Comparison of ENCODE assay signal across 10 cellular contexts in the genomic region with DNA sequence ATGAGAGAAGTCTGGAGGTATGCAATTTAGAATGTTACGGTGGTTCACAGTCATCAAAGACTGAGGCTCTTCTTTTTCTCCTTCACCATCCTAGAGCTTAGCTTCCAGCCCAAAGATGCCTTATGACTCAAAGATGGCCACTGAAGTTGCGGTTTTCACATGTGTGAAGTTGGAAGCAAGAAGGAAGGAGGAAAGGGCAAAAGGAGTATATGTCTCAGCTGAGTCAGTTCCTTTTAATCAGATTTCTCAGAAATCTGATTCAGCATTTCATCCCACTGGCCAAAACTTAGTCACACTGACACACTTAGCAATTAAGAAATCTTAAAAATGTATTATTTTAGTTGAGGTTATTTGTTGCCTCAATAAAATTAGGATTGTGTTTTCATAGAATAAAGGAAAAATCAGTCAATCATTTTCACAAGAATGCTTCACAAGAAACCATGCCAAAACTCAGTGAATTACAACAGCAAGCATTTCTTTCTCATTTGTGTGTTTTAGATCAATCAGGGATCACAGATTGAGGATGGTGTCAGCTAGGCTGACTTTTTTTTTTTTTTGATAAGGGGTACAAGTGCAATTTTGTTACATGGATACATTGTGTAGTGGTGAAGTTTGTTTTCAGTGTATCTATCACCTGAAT.
DNase-seq lines count a peak whose midpoint lies in the region; ATAC-seq and TF ChIP-seq lines count a peak whose summit lies in the region.
"Had no signal": no experiment of that assay in that cellular context is flagged by ENCODE, and none has a peak within 500 bp of the region (broad histone marks: within the 10 kb centered on the region; RNA-seq: fewer than 3 reads in every experiment).

No MANE protein-coding gene starts in this region.

- H3K9ac ChIP-seq in HCT116 (ENCODE audit: low read length): no peak overlapping the region

- peak; percentile 89 for DNase-seq in AG09309 (ENCODE audit: low read depth)
- no peak for DNase-seq in HCT116 (ENCODE audit: low read depth, low spot score)
- peak; percentile 51 for DNase-seq in activated CD4-positive, alpha-beta memory T cell treated with anti-CD3 and anti-CD28 coated beads for 36 hours
- peak; percentile 51 for DNase-seq in hepatic stellate cell (ENCODE audit: low spot score)
- no peak for DNase-seq in cerebellar cortex (ENCODE audit: low spot score)
- DNase-seq in type B pancreatic cell (ENCODE audit: extremely low spot score, unreplicated experiment): no peak
- DNase-seq: esophagus squamous epithelium, naive B cell had no signal

- H3K4me2 ChIP-seq in HCT116 (ENCODE audit: low read length): no peak overlapping the region

- no peak overlapping the region for H3K4me3 ChIP-seq in AG09309 (ENCODE audit: control insufficient read depth, low read depth, low read length)
- no peak overlapping the region for H3K4me3 ChIP-seq in HCT116 (replicated peaks in 1 of 2; ENCODE audit: low read depth in 1 of 2, low read length in 2 of 2)
- H3K4me3 ChIP-seq: esophagus squamous epithelium had no signal

- TF ChIP-seq RAD21 in HCT116 (IDR thresholded peaks at IDR 0.05; ENCODE audit: low read depth): no peak

- no peak overlapping the region for H3K27ac ChIP-seq in HCT116 (ENCODE audit: low read depth, low read length)
- H3K27ac ChIP-seq: esophagus squamous epithelium had no signal

- CTCF ChIA-PET in HCT116 (lab: Charles Lee): no interaction called here
- CTCF ChIA-PET in activated CD4-positive, alpha-beta memory T cell treated with anti-CD3 and anti-CD28 coated beads for 36 hours (lab: Charles Lee): no interaction called here

- ATAC-seq in HCT116 (no peak), HG02852 (IDR thresholded peaks at IDR 0.05; ENCODE audit: unreplicated experiment) (no peak), GM18867 (IDR thresholded peaks at IDR 0.05; ENCODE audit: unreplicated experiment) (no peak)

- H3K4me1 ChIP-seq in HCT116 (ENCODE audit: control insufficient read depth in 1 of 2, insufficient read depth in 2 of 2, low read length in 2 of 2): peaks cover 0 to 5% of the 10 kb centered on the region in 2 experiments; a peak in 1 of 4 replicates

- no peak for TF ChIP-seq CTCF in AG09309 (IDR thresholded peaks at IDR 0.05; ENCODE audit: control insufficient read depth, insufficient read depth, low read depth, low read length, missing control alignments)
- TF ChIP-seq CTCF in HCT116 (IDR thresholded peaks at IDR 0.05 in 2 of 3, conservative IDR thresholded peaks at IDR 0.05 in 1 of 3; ENCODE audit: borderline replicate concordance in 1 of 3, insufficient read depth in 1 of 3, low read depth in 2 of 3, low read length in 2 of 3): no peak
- no peak for TF ChIP-seq CTCF in type B pancreatic cell (conservative IDR thresholded peaks at IDR 0.05)

- POLR2A ChIA-PET in HCT116 (lab: Charles Lee): no interaction called here
- POLR2A ChIA-PET in activated CD4-positive, alpha-beta memory T cell treated with anti-CD3 and anti-CD28 coated beads for 36 hours (lab: Charles Lee): interaction anchor here (1.5 kb wide), 1 partner anchor 28 kb away, joined by 6 read pairs; no protein-coding TSS in a partner anchor

- no peaks in the 10 kb centered on the region for H3K27me3 Mint-ChIP-seq in activated CD4-positive, alpha-beta memory T cell treated with anti-CD3 and anti-CD28 coated beads for 36 hours
- H3K27me3 Mint-ChIP-seq in type B pancreatic cell: no peaks in the 10 kb centered on the region
- H3K27me3 Mint-ChIP-seq: naive B cell had no signal

- H3K9me3 Mint-ChIP-seq in activated CD4-positive, alpha-beta memory T cell treated with anti-CD3 and anti-CD28 coated beads for 36 hours: peaks cover 14% of the 10 kb centered on the region
- peaks cover 17% of the 10 kb centered on the region for H3K9me3 Mint-ChIP-seq in type B pancreatic cell

- no peak overlapping the region for H3K27ac Mint-ChIP-seq in activated CD4-positive, alpha-beta memory T cell treated with anti-CD3 and anti-CD28 coated beads for 36 hours
- no peak overlapping the region for H3K27ac Mint-ChIP-seq in type B pancreatic cell
- H3K27ac Mint-ChIP-seq: naive B cell had no signal

- H2AFZ ChIP-seq in HCT116 (ENCODE audit: low read depth, low read length, poor library complexity, severe bottlenecking): peak overlapping the region; percentile 45

- no peaks in the 10 kb centered on the region for H4K20me1 ChIP-seq in HCT116 (ENCODE audit: insufficient read depth)

- H3K4me3 Mint-ChIP-seq in activated CD4-positive, alpha-beta memory T cell treated with anti-CD3 and anti-CD28 coated beads for 36 hours: no peak overlapping the region
- no peak overlapping the region for H3K4me3 Mint-ChIP-seq in type B pancreatic cell
- H3K4me3 Mint-ChIP-seq: naive B cell had no signal

- no peaks in the 10 kb centered on the region for H3K9me3 ChIP-seq in HCT116 (ENCODE audit: control insufficient read depth in 1 of 2, insufficient read depth in 1 of 2, low read depth in 1 of 2, low read length in 2 of 2)
- H3K9me3 ChIP-seq: esophagus squamous epithelium had no signal

- H3K4me1 Mint-ChIP-seq in activated CD4-positive, alpha-beta memory T cell treated with anti-CD3 and anti-CD28 coated beads for 36 hours (ENCODE audit: low read depth): peaks cover 37% of the 10 kb centered on the region
- H3K4me1 Mint-ChIP-seq in type B pancreatic cell (ENCODE audit: unreplicated experiment): peaks cover 14% of the 10 kb centered on the region
- H3K4me1 Mint-ChIP-seq: naive B cell had no signal

- peaks cover 7% of the 10 kb centered on the region for H3K36me3 Mint-ChIP-seq in activated CD4-positive, alpha-beta memory T cell treated with anti-CD3 and anti-CD28 coated beads for 36 hours
- no peaks in the 10 kb centered on the region for H3K36me3 Mint-ChIP-seq in type B pancreatic cell
- H3K36me3 Mint-ChIP-seq: naive B cell had no signal

- intact Hi-C loops in HCT116 (cut with micrococcal nuclease): no loop called here
- intact Hi-C loops in activated CD4-positive, alpha-beta memory T cell treated with anti-CD3 and anti-CD28 coated beads for 36 hours (cut with micrococcal nuclease): loop anchor here (1.0 to 10.0 kb wide), 5 partner anchors 28 to 451 kb away; partner anchors contain the start of gene STT3B

- RAD21 ChIA-PET in HCT116 (lab: Charles Lee; ENCODE audit: low non-redundant PET in 1 of 2, low total read pairs in 2 of 2, uncharacterized antibody in 2 of 2, unreplicated experiment in 2 of 2): no interaction called here

- H3K27me3 ChIP-seq in HCT116 (ENCODE audit: insufficient read depth, low read length): no peaks in the 10 kb centered on the region
- H3K27me3 ChIP-seq: esophagus squamous epithelium had no signal

- no peaks in the 10 kb centered on the region for H3K79me2 ChIP-seq in HCT116 (ENCODE audit: insufficient read depth, low read length)

- TF ChIP-seq POLR2A in HCT116 (IDR thresholded peaks at IDR 0.05; ENCODE audit: borderline replicate concordance, extremely low read depth, insufficient read depth, insufficient read length): no peak

- no peaks in the 10 kb centered on the region for H3K9me2 ChIP-seq in HCT116 (ENCODE audit: insufficient read depth)

- no peaks in the 10 kb centered on the region for H3K36me3 ChIP-seq in HCT116 (ENCODE audit: control insufficient read depth in 1 of 2, insufficient read depth in 2 of 2, low read length in 2 of 2)
- H3K36me3 ChIP-seq: esophagus squamous epithelium had no signal

- BruUV-seq in HCT116 (replicated peaks; lab: Mats Ljungman, UMichigan): no TSS peak

TF ChIP-seq in HCT116, 20 proteins besides CTCF, POLR2A, EP300 and RAD21:
- TF ChIP-seq CBX3 (IDR thresholded peaks at IDR 0.05; ENCODE audit: low read depth) (no peak), ELF1 (IDR thresholded peaks at IDR 0.05; ENCODE audit: borderline replicate concordance, low read depth) (no peak), FOSL1 (IDR thresholded peaks at IDR 0.05; ENCODE audit: low read depth) (no peak), CEBPB (IDR thresholded peaks at IDR 0.05; ENCODE audit: low read depth) (no peak), ZNF274 (IDR thresholded peaks at IDR 0.05; ENCODE audit: low read depth, low read length) (no peak), EGR1 (IDR thresholded peaks at IDR 0.05; ENCODE audit: low read depth) (no peak), POLR2AphosphoS5 (IDR thresholded peaks at IDR 0.05; ENCODE audit: low read depth, low read length) (no peak), YY1 (IDR thresholded peaks at IDR 0.05; ENCODE audit: extremely low read depth, insufficient replicate concordance, low read depth, low read length) (no peak)

Comparison
In these comparisons a context has a peak if more than half of its experiments do, and no peak if none do; other contexts are left out.
1. DNase-seq: peak in AG09309 (single experiment), activated CD4-positive, alpha-beta memory T cell treated with anti-CD3 and anti-CD28 coated beads for 36 hours (single experiment) and hepatic stellate cell (single experiment); none in HCT116 (single experiment), cerebellar cortex (single experiment) and type B pancreatic cell (single experiment).